In genomic region chr5:81750308-81751008, GRCh38 we compare ENCODE assay signal across 8 cellular contexts.
DNase-seq lines count a peak whose midpoint lies in the region; ATAC-seq lines count a peak whose summit lies in the region.

No MANE protein-coding gene starts in this region.

- H3K27me3 Mint-ChIP-seq in activated naive CD8-positive, alpha-beta T cell treated with anti-CD3 and anti-CD28 coated beads, Interleukin-2, amount 50 U/mL, for 24 hours: no peaks in the 10 kb centered on the region

- no peak for ATAC-seq in activated naive CD8-positive, alpha-beta T cell treated with anti-CD3 and anti-CD28 coated beads, Interleukin-2, amount 50 U/mL, for 24 hours
- no peak for ATAC-seq in HG02610 (IDR thresholded peaks at IDR 0.05; ENCODE audit: unreplicated experiment)

- peak overlapping the region; percentile 87 for H3K4me3 Mint-ChIP-seq in activated naive CD8-positive, alpha-beta T cell treated with anti-CD3 and anti-CD28 coated beads, Interleukin-2, amount 50 U/mL, for 24 hours

- H3K9me3 Mint-ChIP-seq in activated naive CD8-positive, alpha-beta T cell treated with anti-CD3 and anti-CD28 coated beads, Interleukin-2, amount 50 U/mL, for 24 hours: no peaks in the 10 kb centered on the region

- H3K36me3 Mint-ChIP-seq in activated naive CD8-positive, alpha-beta T cell treated with anti-CD3 and anti-CD28 coated beads, Interleukin-2, amount 50 U/mL, for 24 hours (ENCODE audit: low read depth): no peaks in the 10 kb centered on the region

- H3K4me1 ChIP-seq in iPS-15b (ENCODE audit: control insufficient read depth, insufficient read depth, low read length): peaks cover 25% of the 10 kb centered on the region

- H3K9ac ChIP-seq in iPS-15b (ENCODE audit: low read depth, low read length): no peak overlapping the region

- peak; percentile 22 for DNase-seq in AG08395 (ENCODE audit: low spot score)
- DNase-seq in GM19238 (ENCODE audit: insufficient read length, low spot score): peak; percentile 26
- peak; percentile 74 for DNase-seq in NCI-H69 (lab: John Stamatoyannopoulos, UW)
- peak; percentile 34 for DNase-seq in activated naive CD8-positive, alpha-beta T cell treated with anti-CD3 and anti-CD28 coated beads, Interleukin-2, amount 50 U/mL, for 24 hours
- peak; percentile 38 for DNase-seq in stimulated activated CD4-positive, alpha-beta T cell treated with anti-CD3 and anti-CD28 coated beads, Interleukin-15, amount 100 ng/mL, for 24 hours
- DNase-seq in NCI-H2171 (lab: John Stamatoyannopoulos, UW): no peak

- H3K36me3 ChIP-seq in iPS-15b (ENCODE audit: control insufficient read depth, insufficient read depth, low read length): no peaks in the 10 kb centered on the region

- H3K27ac Mint-ChIP-seq in activated naive CD8-positive, alpha-beta T cell treated with anti-CD3 and anti-CD28 coated beads, Interleukin-2, amount 50 U/mL, for 24 hours: peak overlapping the region; percentile 88

- peaks cover 31% of the 10 kb centered on the region for H3K4me1 Mint-ChIP-seq in activated naive CD8-positive, alpha-beta T cell treated with anti-CD3 and anti-CD28 coated beads, Interleukin-2, amount 50 U/mL, for 24 hours

- H3K4me3 ChIP-seq in iPS-15b (ENCODE audit: low read depth, low read length): peak overlapping the region; percentile 85

- H3K27me3 ChIP-seq in iPS-15b (ENCODE audit: control insufficient read depth, insufficient read depth, low read length): peaks cover 5% of the 10 kb centered on the region

- H3K9me3 ChIP-seq in iPS-15b (ENCODE audit: control insufficient read depth, insufficient read depth, low read length): no peaks in the 10 kb centered on the region
